In the genomic region with DNA sequence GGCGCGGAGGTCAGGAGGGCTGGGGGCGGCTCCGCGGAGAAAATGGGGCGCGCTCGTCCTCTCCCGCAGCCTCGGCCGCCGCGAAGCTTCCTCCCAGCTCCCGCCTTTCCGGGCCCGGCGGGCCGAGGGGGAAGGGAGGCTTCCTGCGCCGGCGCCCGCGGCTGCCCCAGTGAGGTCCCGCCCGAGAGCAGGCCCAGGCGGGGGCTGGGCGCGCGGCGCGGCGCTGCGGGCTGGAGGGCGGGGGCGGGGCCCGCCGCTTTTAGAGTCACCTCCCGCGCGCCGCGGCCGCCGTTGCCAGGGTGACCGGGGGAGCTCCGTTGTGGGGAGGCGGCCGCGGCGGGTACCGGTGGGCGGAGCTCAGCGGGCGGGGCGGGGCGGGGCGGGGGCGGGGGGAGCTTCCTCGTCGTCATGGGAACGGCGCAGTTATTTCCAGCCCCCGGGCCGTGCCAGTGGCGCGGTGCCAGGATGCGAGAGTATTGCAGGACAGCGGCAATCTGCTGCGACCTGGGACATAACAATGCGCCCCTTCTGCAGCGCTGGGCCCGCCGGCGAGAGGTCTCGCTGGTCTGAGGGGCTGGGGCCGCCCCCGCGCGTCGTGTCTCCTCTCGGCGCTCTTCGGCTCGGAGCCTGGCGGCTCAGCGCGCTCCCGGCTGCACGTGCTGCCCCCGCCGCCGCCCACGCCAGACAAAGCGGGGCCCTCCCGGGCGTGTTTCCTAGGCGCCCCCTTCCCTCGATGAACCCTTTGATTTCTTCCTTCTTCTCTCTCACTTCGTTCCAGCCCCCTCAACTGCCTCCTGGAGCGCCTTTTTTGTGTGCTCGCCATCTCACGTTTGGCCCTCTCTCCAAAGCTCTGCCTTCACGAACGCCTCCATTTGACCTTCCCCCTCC, we compare ENCODE assay signal across 8 cellular contexts. TPM values are rescaled to one million over a fixed set of nuclear protein-coding genes. Genes with fewer than 3 reads are reported as not detected.
DNase-seq lines count a peak whose midpoint lies in the region; TF ChIP-seq lines count a peak whose summit lies in the region.

No MANE protein-coding gene starts in this region.

- H3K36me3 ChIP-seq in SK-N-SH (replicated peaks in 1 of 2; ENCODE audit: control insufficient read depth in 1 of 2, insufficient read depth in 2 of 2, low read length in 1 of 2) (no peaks in the 10 kb centered on the region), osteoblast (ENCODE audit: insufficient read depth, low read length) (no peaks in the 10 kb centered on the region), testis (ENCODE audit: low read depth, missing control alignments) (no peaks in the 10 kb centered on the region)

- peak overlapping the region; percentile 90 for H3K4me3 Mint-ChIP-seq in activated naive CD4-positive, alpha-beta T cell treated with anti-CD3 and anti-CD28 coated beads, Interleukin-2, amount 50 U/mL, for 24 hours

- TF ChIP-seq EP300 in SK-N-SH (IDR thresholded peaks at IDR 0.05; ENCODE audit: borderline replicate concordance in 1 of 2, low read depth in 1 of 2, low read length in 1 of 2) = 0 out of 4 replicates have a peak, but pooled peaks of 1 of the 2 experiments have one; percentile 6

- peaks cover 68% of the 10 kb centered on the region for H3K4me1 Mint-ChIP-seq in activated naive CD4-positive, alpha-beta T cell treated with anti-CD3 and anti-CD28 coated beads, Interleukin-2, amount 50 U/mL, for 24 hours

- H3K4me1 ChIP-seq in SK-N-SH (ENCODE audit: control insufficient read depth in 1 of 2, insufficient read depth in 2 of 2, low read depth in 1 of 2, low read length in 1 of 2) = peaks cover 45 to 52% of the 10 kb centered on the region in 2 experiments; a peak in 3 of 4 replicates
- peaks cover 43% of the 10 kb centered on the region for H3K4me1 ChIP-seq in osteoblast (ENCODE audit: insufficient read depth, low read length)
- peaks cover 51% of the 10 kb centered on the region for H3K4me1 ChIP-seq in testis

- H2AFZ ChIP-seq in SK-N-SH (ENCODE audit: low read depth) (peak overlapping the region; percentile 71), osteoblast (ENCODE audit: low read length) (peak overlapping the region; percentile 73)

- peaks cover 4% of the 10 kb centered on the region for H3K9me3 Mint-ChIP-seq in activated naive CD4-positive, alpha-beta T cell treated with anti-CD3 and anti-CD28 coated beads, Interleukin-2, amount 50 U/mL, for 24 hours

- CTCF ChIA-PET in HEK293T (lab: Yijun Ruan, JAX) (interaction anchor here (1.5 kb wide), 1 partner anchor 21 kb away, joined by 4 read pairs; no protein-coding TSS in a partner anchor), SK-N-SH (lab: Yijun Ruan, JAX) (interaction anchor here (0.8 to 18.5 kb wide), 11 partner anchors 10 to 243 kb away, joined by 3 to 143 read pairs (median 6); a partner anchor contains a TSS)

- TF ChIP-seq RAD21 in SK-N-SH (IDR thresholded peaks at IDR 0.05; ENCODE audit: low read length) = no peak

- POLR2A ChIA-PET in HEK293T (lab: Yijun Ruan, JAX) (interaction anchor here (0.8 to 3.1 kb wide), 10 partner anchors 9 to 604 kb away, joined by 3 to 33 read pairs (median 5); a partner anchor contains a TSS), SK-N-SH (lab: Yijun Ruan, JAX) (interaction anchor here (0.7 to 2.3 kb wide), 19 partner anchors 9 to 883 kb away, joined by 3 to 18 read pairs (median 6); a partner anchor contains a TSS)

- TF ChIP-seq CTCF in NB4 (IDR thresholded peaks at IDR 0.05; ENCODE audit: low read depth, low read length) (no peak), SK-N-SH (IDR thresholded peaks at IDR 0.05) (no peak), osteoblast (IDR thresholded peaks at IDR 0.05; ENCODE audit: extremely low read depth, low read depth, low read length) (no peak), testis (IDR thresholded peaks at IDR 0.05) (peak in 1 of 3 experiments; percentile 14)

- peak overlapping the region; percentile 94 for H3K27ac Mint-ChIP-seq in activated naive CD4-positive, alpha-beta T cell treated with anti-CD3 and anti-CD28 coated beads, Interleukin-2, amount 50 U/mL, for 24 hours

- H3K9me2 ChIP-seq in SK-N-SH = no peaks in the 10 kb centered on the region

- peaks cover 35% of the 10 kb centered on the region for H3F3A ChIP-seq in SK-N-SH (replicated peaks; ENCODE audit: insufficient read depth)

- no peaks in the 10 kb centered on the region for H3K27me3 Mint-ChIP-seq in activated naive CD4-positive, alpha-beta T cell treated with anti-CD3 and anti-CD28 coated beads, Interleukin-2, amount 50 U/mL, for 24 hours

- peak overlapping the region; percentile 55 for H3K4me3 ChIP-seq in NB4 (ENCODE audit: low read depth, low read length)
- peak overlapping the region; percentile 80 to 94 for H3K4me3 ChIP-seq in SK-N-SH (ENCODE audit: low read depth in 2 of 2, low read length in 1 of 2)
- peak overlapping the region; percentile 78 for H3K4me3 ChIP-seq in osteoblast (ENCODE audit: insufficient read depth, low read length)
- H3K4me3 ChIP-seq in testis = peak overlapping the region; percentile 69 to 82

- intact Hi-C loops in testis (cut with DNase I; ENCODE audit: low total_unique reads) = no loop called here

- H3K79me2 ChIP-seq in SK-N-SH (ENCODE audit: insufficient read depth) (peaks cover 27% of the 10 kb centered on the region), osteoblast (ENCODE audit: insufficient read depth, low read length) (no peaks in the 10 kb centered on the region)

- H3K36me3 Mint-ChIP-seq in activated naive CD4-positive, alpha-beta T cell treated with anti-CD3 and anti-CD28 coated beads, Interleukin-2, amount 50 U/mL, for 24 hours = no peaks in the 10 kb centered on the region

- DNase-seq in GF-D8 (lab: John Stamatoyannopoulos, UW) (peak; percentile 72), HEK293T (ENCODE audit: extremely low spot score) (peak; percentile 94), NB4 (ENCODE audit: low read depth) (peak; percentile 92), SK-N-SH (peak; percentile 98), glomerular visceral epithelial cell (ENCODE audit: extremely low spot score) (peak; percentile 94), osteoblast (ENCODE audit: insufficient read length, low spot score, missing footprints) (peak; percentile 99), testis (peak; percentile 95)

- H3K4me2 ChIP-seq in SK-N-SH = peak overlapping the region; percentile 99
- peak overlapping the region; percentile 92 for H3K4me2 ChIP-seq in osteoblast (ENCODE audit: insufficient read depth, low read length)

- H3K9me3 ChIP-seq in SK-N-SH = no peaks in the 10 kb centered on the region
- H3K9me3 ChIP-seq in osteoblast (ENCODE audit: low read depth, low read length) = no peaks in the 10 kb centered on the region
- H3K9me3 ChIP-seq in testis = no peaks in the 10 kb centered on the region

- WGBS in SK-N-SH (ENCODE audit: low lambda C conversion rate) = 41% methylated on average over 15 of the region's 104 CpGs
- WGBS in testis, 2 donors = 1 to 3% methylated on average over 34 to 65 of the region's 104 CpGs

- H4K20me1 ChIP-seq in SK-N-SH (ENCODE audit: insufficient read depth) = no peaks in the 10 kb centered on the region
- H4K20me1 ChIP-seq in osteoblast (ENCODE audit: insufficient read depth, low read length) = no peaks in the 10 kb centered on the region

- H3K27ac ChIP-seq in SK-N-SH (ENCODE audit: low read depth in 2 of 2, low read length in 1 of 2) (peak overlapping the region; percentile 98 to 99), osteoblast (ENCODE audit: low read depth, low read length) (peak overlapping the region; percentile 58), testis (peak overlapping the region; percentile 78 to 96)

- peak; percentile 33 for TF ChIP-seq POLR2A in NB4 (IDR thresholded peaks at IDR 0.05; ENCODE audit: extremely low read depth, insufficient read length)
- peak; percentile 28 for TF ChIP-seq POLR2A in testis (IDR thresholded peaks at IDR 0.05)

- H3K9ac ChIP-seq in SK-N-SH = peak overlapping the region; percentile 98

- H3K27me3 ChIP-seq in SK-N-SH (ENCODE audit: insufficient read depth) (no peaks in the 10 kb centered on the region), osteoblast (ENCODE audit: insufficient read depth, low read length) (no peaks in the 10 kb centered on the region), testis (no peaks in the 10 kb centered on the region)

TF ChIP-seq in HEK293T, 16 proteins besides CTCF, POLR2A, EP300 and RAD21:
- TF ChIP-seq HDGF (IDR thresholded peaks at IDR 0.05; ENCODE audit: borderline replicate concordance) = no peak
- peak; percentile 88 for TF ChIP-seq L3MBTL2 (conservative IDR thresholded peaks at IDR 0.05)

TF ChIP-seq in SK-N-SH, 30 proteins besides CTCF, POLR2A, EP300 and RAD21 (continues in another document):
- TF ChIP-seq NFIC (IDR thresholded peaks at IDR 0.05; ENCODE audit: borderline replicate concordance) = peak; percentile 77
- peak; percentile 75; the same call in 1 of the 2 replicates for TF ChIP-seq TAF1 (IDR thresholded peaks at IDR 0.05; ENCODE audit: borderline replicate concordance, low read depth, low read length)
- TF ChIP-seq, protein P1, sequence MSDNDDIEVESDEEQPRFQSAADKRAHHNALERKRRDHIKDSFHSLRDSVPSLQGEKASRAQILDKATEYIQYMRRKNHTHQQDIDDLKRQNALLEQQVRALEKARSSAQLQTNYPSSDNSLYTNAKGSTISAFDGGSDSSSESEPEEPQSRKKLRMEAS (IDR thresholded peaks at IDR 0.05; ENCODE audit: low read depth) = peak; percentile 83
- peak; percentile 64 for TF ChIP-seq NRF1 (IDR thresholded peaks at IDR 0.05; ENCODE audit: low read depth, low read length)
- TF ChIP-seq RXRA (IDR thresholded peaks at IDR 0.05; ENCODE audit: borderline replicate concordance, low read depth) = no peak
- peak; percentile 9; the same call in 1 of the 2 replicates for TF ChIP-seq GABPA (IDR thresholded peaks at IDR 0.05; ENCODE audit: low read depth)
- peak; percentile 29; the same call in 1 of the 2 replicates for TF ChIP-seq MXI1 (IDR thresholded peaks at IDR 0.05; ENCODE audit: low read depth, low read length)
- TF ChIP-seq FOSL2 (IDR thresholded peaks at IDR 0.05; ENCODE audit: borderline replicate concordance, low read depth) = no peak

RNA-seq across cellular contexts. Expression of a gene that starts 16.9 kb away (rescaled TPM):
- 46.2 and 52.9 TPM in 2 replicates for polyA plus RNA-seq in SK-N-SH (2012; rRNA removed)
- polyA plus RNA-seq in SK-N-SH (2012; cell fraction: cytosol; rRNA removed) = 33.8 and 39.1 TPM in 2 replicates
- 64.9 and 69.1 TPM in 2 replicates for polyA plus RNA-seq in SK-N-SH (2012; cell fraction: nucleus; rRNA removed)
- total RNA-seq in osteoblast = 16.2 and 17.4 TPM in 2 replicates
- 10 to 100 TPM; 10.3 to 13.3 TPM for total RNA-seq in testis
- 7.1 TPM for polyA plus RNA-seq in testis (ENCODE audit: insufficient read depth, low read depth, low replicate concordance)

Comparison
In these comparisons a context has a peak if more than half of its experiments do, and no peak if none do; other contexts are left out.
1. Peak in every context shown above with its lines: DNase-seq, H3K4me3 ChIP-seq and H3K27ac ChIP-seq.